ENCODE assay signal across 10 cellular contexts in the genomic region with DNA sequence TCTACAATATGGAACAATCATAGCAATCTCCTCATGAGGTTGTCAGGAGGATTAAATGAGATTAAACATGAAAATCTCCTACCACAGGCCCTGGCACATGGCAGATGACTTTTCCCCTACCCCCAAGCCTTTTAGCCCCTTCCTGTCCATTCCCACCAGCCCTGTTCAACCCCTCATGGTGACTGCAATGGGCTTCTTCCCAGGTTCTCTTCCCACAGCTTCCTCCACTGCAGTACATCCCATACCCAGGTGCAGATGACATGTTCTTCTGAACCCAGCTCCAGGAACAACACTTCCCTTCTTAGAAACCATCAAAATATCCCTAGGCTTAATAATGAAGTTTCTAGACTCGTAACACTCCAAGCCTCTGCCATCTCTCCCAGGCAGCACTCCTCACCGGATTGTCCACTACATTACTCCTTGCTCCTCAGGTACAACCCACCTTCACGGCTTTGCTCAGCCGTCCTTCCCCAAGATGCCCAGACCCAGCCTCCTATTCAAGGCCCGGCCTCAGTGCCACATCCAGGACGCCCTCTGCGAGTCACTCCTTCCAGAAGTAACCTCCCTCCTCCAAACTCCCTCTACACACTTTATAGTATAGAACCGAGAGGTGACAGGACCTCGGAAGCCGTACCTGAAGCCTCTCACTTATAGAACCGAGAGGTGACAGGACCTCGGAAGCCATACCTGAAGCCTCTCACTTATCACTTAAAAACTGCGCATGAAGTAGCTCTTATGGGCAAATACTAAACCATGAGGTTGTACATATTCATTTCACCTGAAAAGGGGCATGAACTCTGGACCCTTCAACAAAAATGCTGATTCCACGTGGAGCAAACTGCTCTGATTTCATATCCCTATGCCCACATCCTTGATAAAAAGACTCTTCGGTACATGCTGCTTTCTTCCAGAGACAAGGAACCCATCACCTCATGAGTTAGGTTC. TPM values are rescaled to one million over a fixed set of nuclear protein-coding genes. Genes with fewer than 3 reads are reported as not detected.
DNase-seq lines count a peak whose midpoint lies in the region; ATAC-seq, FAIRE-seq and TF ChIP-seq lines count a peak whose summit lies in the region.
"Had no signal": no experiment of that assay in that cellular context is flagged by ENCODE, and none has a peak within 500 bp of the region (broad histone marks: within the 10 kb centered on the region; RNA-seq: fewer than 3 reads in every experiment).

No MANE protein-coding gene starts in this region.

- TF ChIP-seq RAD21 in HepG2 (CRISPR knock-in tag; IDR thresholded peaks at IDR 0.05): no peak

- H3K4me2 ChIP-seq in mammary epithelial cell (ENCODE audit: insufficient read depth, low read depth, low read length) (no peak overlapping the region), HepG2 (ENCODE audit: low read depth, low read length) (no peak overlapping the region)

- H3K27ac ChIP-seq in breast epithelium: peak overlapping the region; percentile 86 to 89
- H3K27ac ChIP-seq in mammary epithelial cell (ENCODE audit: insufficient read depth, low read depth, low read length): no peak overlapping the region
- peak overlapping the region; percentile 78 to 91 (median 82) for H3K27ac ChIP-seq in transverse colon
- no peak overlapping the region for H3K27ac ChIP-seq in HepG2 (ENCODE audit: extremely low read length, insufficient read depth, low read length)
- H3K27ac ChIP-seq: parathyroid adenoma had no signal

- H3K79me2 ChIP-seq in mammary epithelial cell (ENCODE audit: insufficient read depth, low read length) (no peaks in the 10 kb centered on the region), HepG2 (ENCODE audit: insufficient read depth, low read length) (no peaks in the 10 kb centered on the region)
- H3K79me2 ChIP-seq: parathyroid adenoma had no signal

- BruUV-seq in mammary epithelial cell (replicated peaks; lab: Mats Ljungman, UMichigan): no TSS peak
- no TSS peak for BruUV-seq in HepG2 (replicated peaks; lab: Mats Ljungman, UMichigan)

- peak overlapping the region; percentile 98 for H3K27ac Mint-ChIP-seq in activated CD8-positive, alpha-beta memory T cell treated with anti-CD3 and anti-CD28 coated beads, Interleukin-2, amount 10 ng/mL, durations not matched to agents 7 days and 5 days

- H3K9ac ChIP-seq in mammary epithelial cell (ENCODE audit: insufficient read depth, low read length) (no peak overlapping the region), HepG2 (ENCODE audit: insufficient read depth, low read depth, low read length) (no peak overlapping the region)
- H3K9ac ChIP-seq: parathyroid adenoma had no signal

- DNase-seq in breast epithelium (ENCODE audit: low spot score in 2 of 2) (no peak), mammary epithelial cell (no peak), islet precursor cell (peak; percentile 43), transverse colon (no peak), NAMALWA (ENCODE audit: low spot score) (no peak), GM10266 (ENCODE audit: extremely low spot score) (no peak), HepG2 (ENCODE audit: low spot score) (no peak)
- DNase-seq in activated CD8-positive, alpha-beta memory T cell treated with anti-CD3 and anti-CD28 coated beads, Interleukin-2, amount 10 ng/mL, durations not matched to agents 7 days and 5 days: peak; percentile 41

- no peaks in the 10 kb centered on the region for H3K36me3 ChIP-seq in breast epithelium
- no peaks in the 10 kb centered on the region for H3K36me3 ChIP-seq in mammary epithelial cell (ENCODE audit: insufficient read depth, low read length)
- H3K36me3 ChIP-seq in transverse colon: no peaks in the 10 kb centered on the region
- H3K36me3 ChIP-seq in HepG2 (replicated peaks in 1 of 2; ENCODE audit: control insufficient read depth in 1 of 2, insufficient read depth in 2 of 2, low read length in 2 of 2): no peaks in the 10 kb centered on the region

- intact Hi-C loops in breast epithelium (cut with DNase I; ENCODE audit: low total_unique reads): no loop called here
- intact Hi-C loops in mammary epithelial cell (cut with micrococcal nuclease): no loop called here
- intact Hi-C loops in transverse colon (cut with DNase I; ENCODE audit: low total_unique reads): no loop called here
- intact Hi-C loops in HepG2 (cut with micrococcal nuclease; ENCODE audit: unreplicated experiment): no loop called here

- H3K9me3 ChIP-seq in breast epithelium (no peaks in the 10 kb centered on the region), mammary epithelial cell (replicated peaks; ENCODE audit: insufficient read depth, low read length) (no peaks in the 10 kb centered on the region), transverse colon (no peaks in the 10 kb centered on the region), HepG2 (ENCODE audit: low read length) (no peaks in the 10 kb centered on the region)

- H2AFZ ChIP-seq in mammary epithelial cell (ENCODE audit: low read depth, low read length): no peak overlapping the region
- no peak overlapping the region for H2AFZ ChIP-seq in HepG2 (ENCODE audit: low read length)

- no peaks in the 10 kb centered on the region for H3K27me3 Mint-ChIP-seq in activated CD8-positive, alpha-beta memory T cell treated with anti-CD3 and anti-CD28 coated beads, Interleukin-2, amount 10 ng/mL, durations not matched to agents 7 days and 5 days

- H3K4me1 ChIP-seq in breast epithelium (no peaks in the 10 kb centered on the region), mammary epithelial cell (ENCODE audit: insufficient read depth, low read length) (peaks cover 6% of the 10 kb centered on the region), transverse colon (peaks cover 0 to 34% (median 27%) of the 10 kb centered on the region in 4 donors), HepG2 (ENCODE audit: insufficient read depth, low read length) (0 out of 2 replicates have a peak, but pooled peaks cover 6% of the 10 kb centered on the region)
- H3K4me1 ChIP-seq: parathyroid adenoma had no signal

- in situ Hi-C loops in mammary epithelial cell (cut with MboI; ENCODE audit: low sequenced_read_pairs in 2 of 2): no loop called here
- in situ Hi-C loops in transverse colon (cut with MboI; ENCODE audit: low pct_ligation_motif_present in 1 of 4, low pct_unique_long_range_greater_than_20kb in 1 of 4, low sequenced_read_pairs in 3 of 4): no loop called here
- in situ Hi-C loops in HepG2 (cut with HindIII; ENCODE audit: extremely low pct_ligation_motif_present, low pct_unique_long_range_greater_than_20kb): no loop called here

- TF ChIP-seq POLR2A in breast epithelium (IDR thresholded peaks at IDR 0.05) (no peak), transverse colon (IDR thresholded peaks at IDR 0.05) (no peak), HepG2 (IDR thresholded peaks at IDR 0.05; ENCODE audit: insufficient read depth in 1 of 2, low read depth in 2 of 2, low read length in 2 of 2) (no peak)

- ATAC-seq in activated CD8-positive, alpha-beta memory T cell treated with anti-CD3 and anti-CD28 coated beads, Interleukin-2, amount 10 ng/mL, durations not matched to agents 7 days and 5 days: no peak
- ATAC-seq in HepG2: no peak

- TF ChIP-seq CTCF in breast epithelium (IDR thresholded peaks at IDR 0.05) (no peak), mammary epithelial cell (conservative IDR thresholded peaks at IDR 0.05 in 1 of 2, IDR thresholded peaks at IDR 0.05 in 1 of 2; ENCODE audit: extremely low read depth in 1 of 2, insufficient read depth in 1 of 2, low read depth in 1 of 2, low read length in 2 of 2) (no peak), transverse colon (IDR thresholded peaks at IDR 0.05) (no peak), GM10266 (IDR thresholded peaks at IDR 0.05; ENCODE audit: control insufficient read depth, insufficient read depth, low read depth, missing control alignments) (no peak), HepG2 (CRISPR knock-in tag; IDR thresholded peaks at IDR 0.05) (no peak)

- no peaks in the 10 kb centered on the region for H3K27me3 ChIP-seq in breast epithelium
- peaks cover 4% of the 10 kb centered on the region for H3K27me3 ChIP-seq in mammary epithelial cell (ENCODE audit: insufficient read depth, low read length)
- no peaks in the 10 kb centered on the region for H3K27me3 ChIP-seq in transverse colon
- no peaks in the 10 kb centered on the region; a peak in 1 of 5 replicates for H3K27me3 ChIP-seq in HepG2 (ENCODE audit: control insufficient read depth in 1 of 2, insufficient read depth in 2 of 2, low read length in 2 of 2)

- no peak for TF ChIP-seq EP300 in transverse colon (IDR thresholded peaks at IDR 0.05; ENCODE audit: low read depth)
- TF ChIP-seq EP300 in HepG2 (IDR thresholded peaks at IDR 0.05; ENCODE audit: low read depth in 2 of 2, low read length in 2 of 2): no peak
- TF ChIP-seq EP300 in HepG2 (CRISPR knock-in tag; IDR thresholded peaks at IDR 0.05; ENCODE audit: borderline replicate concordance): no peak

- dilution Hi-C loops in mammary epithelial cell (cut with HindIII; ENCODE audit: low sequenced_read_pairs): no loop called here

- H4K20me1 ChIP-seq in mammary epithelial cell (ENCODE audit: insufficient read depth, low read length): no peaks in the 10 kb centered on the region
- H4K20me1 ChIP-seq in HepG2 (ENCODE audit: insufficient read depth, low read length): no peaks in the 10 kb centered on the region

- FAIRE-seq in HepG2 (lab: Jason Lieb, UNC): no peak

- H3K4me3 Mint-ChIP-seq in activated CD8-positive, alpha-beta memory T cell treated with anti-CD3 and anti-CD28 coated beads, Interleukin-2, amount 10 ng/mL, durations not matched to agents 7 days and 5 days: peak overlapping the region; percentile 82

- peaks cover 49% of the 10 kb centered on the region for H3K36me3 Mint-ChIP-seq in activated CD8-positive, alpha-beta memory T cell treated with anti-CD3 and anti-CD28 coated beads, Interleukin-2, amount 10 ng/mL, durations not matched to agents 7 days and 5 days
- H3K36me3 Mint-ChIP-seq: brain had no signal

- peaks cover 74% of the 10 kb centered on the region for H3K4me1 Mint-ChIP-seq in activated CD8-positive, alpha-beta memory T cell treated with anti-CD3 and anti-CD28 coated beads, Interleukin-2, amount 10 ng/mL, durations not matched to agents 7 days and 5 days

- H3K4me3 ChIP-seq in breast epithelium (no peak overlapping the region), mammary epithelial cell (replicated peaks in 1 of 3; ENCODE audit: insufficient read depth in 1 of 3, low read depth in 2 of 3, low read length in 3 of 3) (no peak overlapping the region), transverse colon (peak overlapping the region in 2 of 4 donors; percentile 50 to 53), HepG2 (replicated peaks in 1 of 3; ENCODE audit: insufficient read depth in 1 of 3, low read depth in 2 of 3, low read length in 3 of 3) (no peak overlapping the region)

- WGBS in mammary epithelial cell (ENCODE audit: low coverage, missing lambda C conversion rate): 95% methylated on average over 15 of the region's 15 CpGs
- 77 to 85% methylated on average over 12 to 15 of the region's 15 CpGs for WGBS in transverse colon (ENCODE audit: low coverage in 1 of 2), 2 donors
- 61% methylated on average over 15 of the region's 15 CpGs for WGBS in HepG2 (ENCODE audit: low lambda C conversion rate)

- POLR2A ChIA-PET in HepG2 (lab: Yijun Ruan, JAX): no interaction called here

- CTCF ChIA-PET in mammary epithelial cell (lab: Charles Lee; ENCODE audit: low non-redundant PET) (no interaction called here), HepG2 (lab: Yijun Ruan, JAX; ENCODE audit: low intra/inter-chr PET ratio, low total read pairs) (no interaction called here)
- CTCF ChIA-PET in activated CD8-positive, alpha-beta memory T cell treated with anti-CD3 and anti-CD28 coated beads, Interleukin-2, amount 10 ng/mL, durations not matched to agents 7 days and 5 days (lab: Charles Lee): interaction anchor here (0.7 to 1.0 kb wide), 3 partner anchors 19 to 93 kb away, joined by 3 to 4 read pairs (median 3); no protein-coding TSS in a partner anchor

- H3K9me3 Mint-ChIP-seq in activated CD8-positive, alpha-beta memory T cell treated with anti-CD3 and anti-CD28 coated beads, Interleukin-2, amount 10 ng/mL, durations not matched to agents 7 days and 5 days (ENCODE audit: low read depth): no peaks in the 10 kb centered on the region

RNA-seq across cellular contexts. Expression of gene CRACR2A, which starts 1.5 kb away (rescaled TPM):
- 10 to 100 TPM in 2 of 3 donors, 1 to 10 TPM in 1; 5.3 to 17.3 (median 15.1) TPM for total RNA-seq in breast epithelium
- under 1 TPM in 1 of 2 donors, not detected in 1; 0.17 TPM for total RNA-seq in mammary epithelial cell
- polyA plus RNA-seq in mammary epithelial cell: 0.10 TPM
- not detected for polyA minus RNA-seq in mammary epithelial cell
- 10 to 100 TPM; 36.5 to 52.0 TPM for total RNA-seq in activated CD8-positive, alpha-beta memory T cell treated with anti-CD3 and anti-CD28 coated beads, Interleukin-2, amount 10 ng/mL, durations not matched to agents 7 days and 5 days
- 100 to 1,000 TPM in 2 of 4 donors, 10 to 100 TPM in 2; 34.5 to 165 (median 85.8) TPM for total RNA-seq in transverse colon
- 0.20 TPM in 1 of 2 replicates, not detected in the other for total RNA-seq in HepG2 (2016; rRNA removed; fragmentation: Illumina TruSeq; extraction: Trizol)
- total RNA-seq in HepG2 (2016; cell fraction: cytosol; rRNA removed; fragmentation: Illumina TruSeq; extraction: Trizol; ENCODE audit: low read depth): not detected in 2 replicates
- 0.09 and 0.12 TPM in 2 replicates for total RNA-seq in HepG2 (2016; cell fraction: insoluble cytoplasmic fraction; rRNA removed; fragmentation: Illumina TruSeq; extraction: Trizol)
- not detected in 2 replicates for total RNA-seq in HepG2 (2016; cell fraction: membrane; rRNA removed; fragmentation: Illumina TruSeq; extraction: Trizol)
- total RNA-seq in HepG2 (2016; cell fraction: nucleus; rRNA removed; fragmentation: Illumina TruSeq; extraction: Trizol): 0.40 and 0.47 TPM in 2 replicates
- 0.09 and 0.16 TPM in 2 replicates for polyA plus RNA-seq in HepG2 (2011; rRNA removed)
- 0.03 and 0.04 TPM in 2 replicates for polyA plus RNA-seq in HepG2 (2011; cell fraction: cytosol; rRNA removed)
- polyA plus RNA-seq in HepG2 (2011; cell fraction: nucleus; rRNA removed): 0.17 and 0.29 TPM in 2 replicates
- 0.19 and 0.21 TPM in 2 replicates for polyA plus RNA-seq in HepG2 (2012)
- not detected in 2 replicates for polyA plus RNA-seq in HepG2 (2016; cell fraction: cytosol; fragmentation: Illumina TruSeq; extraction: Trizol; ENCODE audit: low read depth)
- not detected in 2 replicates for polyA plus RNA-seq in HepG2 (2016; cell fraction: insoluble cytoplasmic fraction; fragmentation: Illumina TruSeq; extraction: Trizol; ENCODE audit: low read depth)
- polyA plus RNA-seq in HepG2 (2016; cell fraction: membrane; fragmentation: Illumina TruSeq; extraction: Trizol; ENCODE audit: low read depth): not detected in 2 replicates
- polyA plus RNA-seq in HepG2 (2016; cell fraction: nucleus; fragmentation: Illumina TruSeq; extraction: Trizol; ENCODE audit: insufficient read depth, low read depth): 0.55 TPM in 1 of 2 replicates, not detected in the other
- polyA minus RNA-seq in HepG2 (2011; rRNA and poly(A)+ RNA removed; ENCODE audit: low replicate concordance): 0.10 TPM in 1 of 2 replicates, not detected in the other
- not detected in 2 replicates for polyA minus RNA-seq in HepG2 (2011; cell fraction: cytosol; rRNA and poly(A)+ RNA removed)
- polyA minus RNA-seq in HepG2 (2011; cell fraction: nucleus; rRNA and poly(A)+ RNA removed): 0.64 and 0.75 TPM in 2 replicates

Comparison
In these comparisons a context has a peak if more than half of its experiments do, and no peak if none do; other contexts are left out.
1. H3K27ac ChIP-seq: peak in breast epithelium (2 of 2) and transverse colon (4 of 4); none in mammary epithelial cell (single experiment) and HepG2 (single experiment).
2. RNA of gene CRACR2A, which starts 1.5 kb away (total RNA-seq): 34.5 to 165 TPM in transverse colon, 36.5 to 52.0 TPM in activated CD8-positive, alpha-beta memory T cell treated with anti-CD3 and anti-CD28 coated beads, Interleukin-2, amount 10 ng/mL, durations not matched to agents 7 days and 5 days and 5.3 to 17.3 TPM in breast epithelium; 0.17 TPM in mammary epithelial cell and 0.09 to 0.47 TPM in HepG2; every median in the first group is over 4 times any median in the second.
3. DNase-seq: peak in activated CD8-positive, alpha-beta memory T cell treated with anti-CD3 and anti-CD28 coated beads, Interleukin-2, amount 10 ng/mL, durations not matched to agents 7 days and 5 days (single experiment) and islet precursor cell (single experiment); none in breast epithelium (0 of 2), mammary epithelial cell (single experiment), transverse colon (single experiment), NAMALWA (single experiment), GM10266 (single experiment) and HepG2 (single experiment).